ENCODE assay signal across 7 cellular contexts in the genomic region with DNA sequence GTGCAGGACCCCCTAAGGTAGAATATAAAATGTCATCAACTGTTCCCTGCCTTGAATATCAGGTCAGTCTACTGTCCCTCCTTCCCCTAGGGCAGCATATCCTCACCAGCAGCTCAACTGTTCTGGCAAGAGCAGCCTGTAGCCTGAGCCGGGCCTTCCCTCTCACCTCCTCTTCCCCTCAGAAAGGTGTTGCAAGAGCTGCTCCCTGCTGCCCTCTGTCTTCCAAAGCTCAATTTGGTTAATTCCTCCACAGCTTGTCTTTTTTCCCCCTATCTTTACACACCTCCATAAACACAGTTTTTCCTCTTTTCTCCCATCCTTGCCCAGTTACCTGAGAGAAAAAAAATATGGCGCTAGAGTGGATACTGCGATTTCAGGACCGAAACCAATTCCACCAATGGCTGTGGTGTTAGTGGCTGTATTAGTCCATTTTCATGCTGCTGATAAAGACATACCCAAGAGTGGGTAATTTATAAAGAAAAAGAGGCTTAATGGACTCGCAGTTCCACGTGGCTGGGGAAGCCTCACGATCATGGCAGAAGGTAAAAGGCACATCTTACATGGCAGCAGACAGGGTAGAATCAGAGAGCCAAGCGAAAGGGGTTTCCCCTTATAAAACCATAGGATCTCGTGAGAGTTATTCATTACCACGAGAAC.
DNase-seq lines count a peak whose midpoint lies in the region; ATAC-seq lines count a peak whose summit lies in the region.

No MANE protein-coding gene starts in this region.

- H3K9me3 Mint-ChIP-seq in activated naive CD8-positive, alpha-beta T cell treated with anti-CD3 and anti-CD28 coated beads for 36 hours = no peaks in the 10 kb centered on the region

- no peak overlapping the region for H3K27ac Mint-ChIP-seq in activated naive CD8-positive, alpha-beta T cell treated with anti-CD3 and anti-CD28 coated beads for 36 hours

- no peak overlapping the region for H3K4me3 Mint-ChIP-seq in activated naive CD8-positive, alpha-beta T cell treated with anti-CD3 and anti-CD28 coated beads for 36 hours

- no peaks in the 10 kb centered on the region for H3K36me3 Mint-ChIP-seq in activated naive CD8-positive, alpha-beta T cell treated with anti-CD3 and anti-CD28 coated beads for 36 hours

- H3K4me1 Mint-ChIP-seq in activated naive CD8-positive, alpha-beta T cell treated with anti-CD3 and anti-CD28 coated beads for 36 hours = peaks cover 6% of the 10 kb centered on the region

- DNase-seq in EL (peak; percentile 67), NOMO-1 treated with dmso at 0.1 percent for 144 hours (lab: John Stamatoyannopoulos, UW; ENCODE audit: unreplicated experiment) (peak; percentile 68), iPS DF 19.7 (ENCODE audit: low read depth, low spot score) (peak; percentile 50)
- peak; percentile 13 for DNase-seq in activated naive CD8-positive, alpha-beta T cell treated with anti-CD3 and anti-CD28 coated beads for 36 hours
- peak; percentile 34 for DNase-seq in stimulated activated CD4-positive, alpha-beta T cell treated with anti-CD3 and anti-CD28 coated beads, Interleukin-4, amount 100 ng/mL, for 24 hours

- H3K27me3 Mint-ChIP-seq in activated naive CD8-positive, alpha-beta T cell treated with anti-CD3 and anti-CD28 coated beads for 36 hours = no peaks in the 10 kb centered on the region

- ATAC-seq in GM19452 (IDR thresholded peaks at IDR 0.05; ENCODE audit: unreplicated experiment) (peak; percentile 66), HG03432 (IDR thresholded peaks at IDR 0.05; ENCODE audit: unreplicated experiment) (peak; percentile 95)

Comparison
In these comparisons a context has a peak if more than half of its experiments do, and no peak if none do; other contexts are left out.
1. Peak in every context shown above with its lines: DNase-seq and ATAC-seq.
2. DNase-seq: peak in every context shown above with its lines; median percentile 68 in NOMO-1 treated with dmso at 0.1 percent for 144 hours; 67 in EL; 50 in iPS DF 19.7; 34 in stimulated activated CD4-positive, alpha-beta T cell treated with anti-CD3 and anti-CD28 coated beads, Interleukin-4, amount 100 ng/mL, for 24 hours; 13 in activated naive CD8-positive, alpha-beta T cell treated with anti-CD3 and anti-CD28 coated beads for 36 hours.